ENCODE assay signal across 13 cellular contexts in genomic region chr5:33362915-33363314, GRCh38.
A peak's percentile ranks its signal among the peaks of the same experiment; 100 is the strongest.
DNase-seq lines count a peak whose midpoint lies in the region; ATAC-seq and TF ChIP-seq lines count a peak whose summit lies in the region.
"Had no signal": no experiment of that assay in that cellular context is flagged by ENCODE, and none has a peak within 500 bp of the region (broad histone marks: within the 10 kb centered on the region; RNA-seq: fewer than 3 reads in every experiment).

No MANE protein-coding gene starts in this region.

- H3K36me3 Mint-ChIP-seq in mesothelial cell of epicardium (peaks cover 5% of the 10 kb centered on the region), type B pancreatic cell (peaks cover 9% of the 10 kb centered on the region)
- H3K36me3 Mint-ChIP-seq: natural killer cell had no signal

- ATAC-seq in GM19324 (IDR thresholded peaks at IDR 0.05; ENCODE audit: low FRiP score, unreplicated experiment) (no peak), HG03139 (IDR thresholded peaks at IDR 0.05; ENCODE audit: unreplicated experiment) (no peak)
- ATAC-seq: natural killer cell had no signal

- H3K27ac Mint-ChIP-seq in mesothelial cell of epicardium (peak overlapping the region; percentile 4), type B pancreatic cell (peak overlapping the region; percentile 2)

- H3K4me3 Mint-ChIP-seq in mesothelial cell of epicardium (no peak overlapping the region), type B pancreatic cell (peak overlapping the region; percentile 6)
- H3K4me3 Mint-ChIP-seq: natural killer cell had no signal

- peak; percentile 5 for DNase-seq in SK-N-DZ (ENCODE audit: low spot score)
- DNase-seq in fibroblast of peridontal ligament (ENCODE audit: extremely low read depth), result peak; percentile 56
- no peak for DNase-seq in mesothelial cell of epicardium (ENCODE audit: low spot score in 2 of 2, unreplicated experiment in 2 of 2)
- DNase-seq in type B pancreatic cell (ENCODE audit: extremely low spot score, unreplicated experiment), result no peak
- DNase-seq in NCI-H1436 (lab: John Stamatoyannopoulos, UW), result no peak
- no peak for DNase-seq in NCI-H2227 (lab: John Stamatoyannopoulos, UW; ENCODE audit: unreplicated experiment)
- DNase-seq: activated T-cell treated with anti-CD3 and anti-CD28 coated beads, Interleukin-2, amount 50 U/mL, for 48 hours; head of caudate nucleus; natural killer cell; NCI-H2029; stimulated activated CD4-positive, alpha-beta T cell treated with anti-CD3 and anti-CD28 coated beads, Interleukin-4, amount 100 ng/mL, for 4 hours had no signal

- no peak for TF ChIP-seq CTCF in mesothelial cell of epicardium (IDR thresholded peaks at IDR 0.05; ENCODE audit: unreplicated experiment)
- no peak for TF ChIP-seq CTCF in type B pancreatic cell (conservative IDR thresholded peaks at IDR 0.05)

- H3K4me1 Mint-ChIP-seq in mesothelial cell of epicardium, result peaks cover 9% of the 10 kb centered on the region
- peaks cover 13% of the 10 kb centered on the region for H3K4me1 Mint-ChIP-seq in type B pancreatic cell (ENCODE audit: unreplicated experiment)

- no peaks in the 10 kb centered on the region for H3K27me3 Mint-ChIP-seq in mesothelial cell of epicardium (ENCODE audit: low read depth)
- H3K27me3 Mint-ChIP-seq in type B pancreatic cell, result no peaks in the 10 kb centered on the region

- H3K9me3 Mint-ChIP-seq in mesothelial cell of epicardium (peaks cover 7% of the 10 kb centered on the region), type B pancreatic cell (no peaks in the 10 kb centered on the region)
- H3K9me3 Mint-ChIP-seq: natural killer cell had no signal

Comparison
In these comparisons a context has a peak if more than half of its experiments do, and no peak if none do; other contexts are left out.
1. DNase-seq: peak in SK-N-DZ (single experiment) and fibroblast of peridontal ligament (single experiment); none in mesothelial cell of epicardium (0 of 2), type B pancreatic cell (single experiment), NCI-H1436 (single experiment) and NCI-H2227 (single experiment).